Comparison of ENCODE assay signal across 9 cellular contexts in the genomic region with DNA sequence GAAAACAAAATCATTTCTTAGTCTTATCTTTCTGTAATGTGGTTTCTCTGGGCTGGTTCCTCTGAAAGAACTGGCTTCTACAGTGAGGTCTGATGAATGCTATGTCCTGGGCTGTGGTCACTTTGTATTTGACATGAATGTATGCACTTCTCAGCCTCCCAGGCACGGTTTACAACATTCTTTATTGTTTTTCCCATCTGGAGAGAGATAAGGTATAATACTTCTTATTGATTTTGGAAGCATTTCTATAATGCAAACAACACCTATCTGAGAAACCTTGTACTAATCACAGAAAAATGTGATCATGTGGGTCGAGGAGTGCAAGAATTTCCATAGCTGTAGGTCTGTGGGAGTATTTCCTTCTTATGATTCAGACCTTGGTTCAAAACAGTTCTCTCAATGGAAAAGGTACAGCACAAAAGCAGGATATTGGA. TPM values are rescaled to one million over a fixed set of nuclear protein-coding genes. Genes with fewer than 3 reads are reported as not detected.
DNase-seq lines count a peak whose midpoint lies in the region; ATAC-seq and TF ChIP-seq lines count a peak whose summit lies in the region.
"Had no signal": no experiment of that assay in that cellular context is flagged by ENCODE, and none has a peak within 500 bp of the region (broad histone marks: within the 10 kb centered on the region; RNA-seq: fewer than 3 reads in every experiment).

No MANE protein-coding gene starts in this region.

- no peak overlapping the region for H3K4me3 ChIP-seq in ascending aorta
- no peak overlapping the region for H3K4me3 ChIP-seq in tibial artery
- no peak overlapping the region for H3K4me3 ChIP-seq in effector memory CD4-positive, alpha-beta T cell (ENCODE audit: insufficient read depth, low read depth, low read length, poor library complexity, severe bottlenecking)

- H3K9me3 ChIP-seq in ascending aorta (no peaks in the 10 kb centered on the region), tibial artery (no peaks in the 10 kb centered on the region)
- no peaks in the 10 kb centered on the region for H3K9me3 ChIP-seq in effector memory CD4-positive, alpha-beta T cell (ENCODE audit: control insufficient read depth, low read length)

- TF ChIP-seq CTCF in ascending aorta (IDR thresholded peaks at IDR 0.05): no peak
- TF ChIP-seq CTCF in tibial artery (IDR thresholded peaks at IDR 0.05): no peak

- H3K27ac ChIP-seq in ascending aorta: peak overlapping the region; percentile 62 to 71
- H3K27ac ChIP-seq in tibial artery: peak overlapping the region; percentile 1 to 2
- H3K27ac ChIP-seq in effector memory CD4-positive, alpha-beta T cell (ENCODE audit: insufficient read depth, low read length, poor library complexity, severe bottlenecking): no peak overlapping the region

- H3K36me3 ChIP-seq in ascending aorta: no peaks in the 10 kb centered on the region
- no peaks in the 10 kb centered on the region for H3K36me3 ChIP-seq in tibial artery
- no peaks in the 10 kb centered on the region for H3K36me3 ChIP-seq in effector memory CD4-positive, alpha-beta T cell (ENCODE audit: control insufficient read depth, insufficient read depth, low read length)

- intact Hi-C loops in ascending aorta (cut with DNase I): no loop called here
- intact Hi-C loops in tibial artery (cut with DNase I; ENCODE audit: low total_unique reads): no loop called here

- H3K4me1 ChIP-seq in ascending aorta (peaks cover 0 to 19% of the 10 kb centered on the region in 2 donors), tibial artery (peaks cover 0 to 7% (median 0%) of the 10 kb centered on the region in 4 donors)
- no peaks in the 10 kb centered on the region for H3K4me1 ChIP-seq in effector memory CD4-positive, alpha-beta T cell (ENCODE audit: control insufficient read depth, insufficient read depth, low read length, poor library complexity, severe bottlenecking)

- ATAC-seq in GM21423 (IDR thresholded peaks at IDR 0.05; ENCODE audit: unreplicated experiment): no peak
- ATAC-seq: activated naive CD8-positive, alpha-beta T cell treated with anti-CD3 and anti-CD28 coated beads, Interleukin-2, amount 50 U/mL, for 24 hours had no signal

- DNase-seq in HPDE6-E6E7 (ENCODE audit: extremely low spot score) (peak; percentile 69), ascending aorta (ENCODE audit: low spot score in 2 of 2) (no peak), iris pigment epithelial cell (ENCODE audit: low read depth) (peak; percentile 98), tibial artery (no peak), C1 segment of cervical spinal cord (lab: John Stamatoyannopoulos, UW) (no peak)
- no peak for DNase-seq in effector memory CD4-positive, alpha-beta T cell
- DNase-seq: activated naive CD8-positive, alpha-beta T cell treated with anti-CD3 and anti-CD28 coated beads, Interleukin-2, amount 50 U/mL, for 24 hours; NCI-H187 had no signal

- no peaks in the 10 kb centered on the region for H3K27me3 ChIP-seq in ascending aorta
- H3K27me3 ChIP-seq in tibial artery: no peaks in the 10 kb centered on the region
- no peaks in the 10 kb centered on the region for H3K27me3 ChIP-seq in effector memory CD4-positive, alpha-beta T cell (replicated peaks; ENCODE audit: control insufficient read depth, insufficient read depth, low read length, poor library complexity, severe bottlenecking)

RNA-seq across cellular contexts. Expression of a gene that starts 46.9 kb away (rescaled TPM):
- not detected for total RNA-seq in ascending aorta

Comparison
In these comparisons a context has a peak if more than half of its experiments do, and no peak if none do; other contexts are left out.
1. DNase-seq: peak in HPDE6-E6E7 (single experiment) and iris pigment epithelial cell (single experiment); none in ascending aorta (0 of 2), tibial artery (0 of 2), C1 segment of cervical spinal cord (0 of 14) and effector memory CD4-positive, alpha-beta T cell (0 of 3).